Comparison of ENCODE assay signal across 11 cellular contexts in the genomic region with DNA sequence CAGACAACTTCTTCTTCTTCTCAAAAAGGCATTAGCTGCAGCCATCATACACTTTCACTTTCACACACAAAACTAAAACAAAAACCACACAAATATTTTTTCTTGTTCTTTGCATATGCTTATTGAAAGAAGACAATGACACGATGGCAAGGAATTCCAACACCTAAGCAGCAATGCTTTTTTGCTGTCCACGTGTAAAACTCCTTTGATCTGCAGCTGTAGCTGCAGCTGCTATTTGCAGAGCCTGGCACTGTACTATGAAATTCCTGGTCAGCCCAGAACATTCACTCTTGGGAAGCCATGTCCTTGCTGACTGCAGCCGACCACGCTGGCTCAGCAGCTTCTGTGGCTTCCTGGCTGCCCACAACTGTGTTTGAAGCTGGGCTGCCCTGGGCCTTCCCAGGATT.
DNase-seq lines count a peak whose midpoint lies in the region; ATAC-seq and TF ChIP-seq lines count a peak whose summit lies in the region.
"Had no signal": no experiment of that assay in that cellular context is flagged by ENCODE, and none has a peak within 500 bp of the region (broad histone marks: within the 10 kb centered on the region; RNA-seq: fewer than 3 reads in every experiment).

No MANE protein-coding gene starts in this region.

- H3K36me3 ChIP-seq in BLaER1 treated with 17β-estradiol and CSF1 and Interleukin-3, amounts not matched to agents 10 nM and 100 nM = no peaks in the 10 kb centered on the region
- H3K36me3 ChIP-seq in neural progenitor cell = no peaks in the 10 kb centered on the region

- TF ChIP-seq CTCF in HFFc6 (IDR thresholded peaks at IDR 0.05) (no peak), neural progenitor cell (IDR thresholded peaks at IDR 0.05) (no peak)

- no peaks in the 10 kb centered on the region for H4K20me1 ChIP-seq in BLaER1 treated with 17β-estradiol and CSF1 and Interleukin-3, amounts not matched to agents 10 nM and 100 nM
- no peaks in the 10 kb centered on the region for H4K20me1 ChIP-seq in neural progenitor cell (ENCODE audit: low read depth)

- H3K79me2 ChIP-seq in neural progenitor cell (ENCODE audit: low read depth) = no peaks in the 10 kb centered on the region

- H3K4me3 Mint-ChIP-seq in HFFc6 (peak overlapping the region; percentile 65; the same call in 1 of the 2 replicates), neural progenitor cell (no peak overlapping the region)
- H3K4me3 Mint-ChIP-seq: activated naive CD4-positive, alpha-beta T cell treated with anti-CD3 and anti-CD28 coated beads, Interleukin-2, amount 50 U/mL, for 24 hours; nephron had no signal

- H3K4me1 Mint-ChIP-seq in HFFc6 (ENCODE audit: low read depth) (peaks cover 24% of the 10 kb centered on the region), neural progenitor cell (peaks cover 27% of the 10 kb centered on the region)
- H3K4me1 Mint-ChIP-seq: activated naive CD4-positive, alpha-beta T cell treated with anti-CD3 and anti-CD28 coated beads, Interleukin-2, amount 50 U/mL, for 24 hours had no signal

- peaks cover 0 to 13% (median 10%) of the 10 kb centered on the region in 10 experiments; a peak in 12 of 20 replicates for H3K4me1 ChIP-seq in BLaER1 treated with 17β-estradiol and CSF1 and Interleukin-3, amounts not matched to agents 10 nM and 100 nM
- no peaks in the 10 kb centered on the region for H3K4me1 ChIP-seq in right cardiac atrium (ENCODE audit: control insufficient read depth, insufficient read depth, low read length)
- H3K4me1 ChIP-seq in neural progenitor cell = no peaks in the 10 kb centered on the region

- H3K27me3 ChIP-seq in BLaER1 treated with 17β-estradiol and CSF1 and Interleukin-3, amounts not matched to agents 10 nM and 100 nM = no peaks in the 10 kb centered on the region
- H3K27me3 ChIP-seq in right cardiac atrium (ENCODE audit: control insufficient read depth, insufficient read depth) (no peaks in the 10 kb centered on the region), neural progenitor cell (no peaks in the 10 kb centered on the region)

- no peak overlapping the region for H3K9ac ChIP-seq in BLaER1 treated with 17β-estradiol and CSF1 and Interleukin-3, amounts not matched to agents 10 nM and 100 nM
- H3K9ac ChIP-seq in neural progenitor cell = no peak overlapping the region

- WGBS in right cardiac atrium = 22% methylated on average over 4 of the region's 4 CpGs

- DNase-seq in HFFc6 (no peak), SHP77 treated with DMSO at 0.1 percent for 48 hours (lab: John Stamatoyannopoulos, UW) (peak; percentile 66), right cardiac atrium (peak in 2 of 3 donors; percentile 45 to 56), epidermal melanocyte (ENCODE audit: insufficient read length, low spot score) (no peak), GOT3 (lab: John Stamatoyannopoulos, UW) (no peak), neural progenitor cell (ENCODE audit: low spot score) (no peak), HUDEP-2 (lab: John Stamatoyannopoulos, UW; ENCODE audit: unreplicated experiment in 76 of 76) (no peak)
- DNase-seq: activated CD4-positive, CD25-positive, alpha-beta regulatory T cell had no signal

- no peaks in the 10 kb centered on the region for H3K36me3 Mint-ChIP-seq in HFFc6 (ENCODE audit: low read depth)
- no peaks in the 10 kb centered on the region for H3K36me3 Mint-ChIP-seq in neural progenitor cell
- H3K36me3 Mint-ChIP-seq: activated naive CD4-positive, alpha-beta T cell treated with anti-CD3 and anti-CD28 coated beads, Interleukin-2, amount 50 U/mL, for 24 hours had no signal

- H3K27me3 Mint-ChIP-seq in HFFc6 (ENCODE audit: insufficient read depth) (no peaks in the 10 kb centered on the region), neural progenitor cell (ENCODE audit: insufficient read depth, low read depth) (no peaks in the 10 kb centered on the region)
- H3K27me3 Mint-ChIP-seq: activated naive CD4-positive, alpha-beta T cell treated with anti-CD3 and anti-CD28 coated beads, Interleukin-2, amount 50 U/mL, for 24 hours had no signal

- H3K4me3 ChIP-seq in BLaER1 treated with 17β-estradiol and CSF1 and Interleukin-3, amounts not matched to agents 10 nM and 100 nM = no peak overlapping the region
- H3K4me3 ChIP-seq in right cardiac atrium (ENCODE audit: low read length) (no peak overlapping the region), neural progenitor cell (no peak overlapping the region)

- no peak overlapping the region for H2AFZ ChIP-seq in neural progenitor cell (replicated peaks)

- H3K27ac ChIP-seq in BLaER1 treated with 17β-estradiol and CSF1 and Interleukin-3, amounts not matched to agents 10 nM and 100 nM = no peak overlapping the region; a peak in 1 of 22 replicates
- H3K27ac ChIP-seq in right cardiac atrium (ENCODE audit: low read length) = peak overlapping the region; percentile 57
- H3K27ac ChIP-seq in neural progenitor cell = no peak overlapping the region

- H3K9me3 Mint-ChIP-seq in HFFc6 (no peaks in the 10 kb centered on the region), neural progenitor cell (peaks cover 2% of the 10 kb centered on the region)
- H3K9me3 Mint-ChIP-seq: nephron had no signal

- no peak overlapping the region for H3K27ac Mint-ChIP-seq in HFFc6
- no peak overlapping the region for H3K27ac Mint-ChIP-seq in neural progenitor cell
- H3K27ac Mint-ChIP-seq: activated naive CD4-positive, alpha-beta T cell treated with anti-CD3 and anti-CD28 coated beads, Interleukin-2, amount 50 U/mL, for 24 hours had no signal

- peaks cover 9% of the 10 kb centered on the region for H3F3A ChIP-seq in neural progenitor cell (ENCODE audit: low read depth)

- intact Hi-C loops in right cardiac atrium (cut with DNase I) = no loop called here

- H3K4me2 ChIP-seq in BLaER1 treated with 17β-estradiol and CSF1 and Interleukin-3, amounts not matched to agents 10 nM and 100 nM = peak overlapping the region in 10 of 11 experiments; percentile 19 to 61 (median 38); a peak in 17 of 22 replicates
- H3K4me2 ChIP-seq in neural progenitor cell = no peak overlapping the region

- H3K9me3 ChIP-seq in BLaER1 treated with 17β-estradiol and CSF1 and Interleukin-3, amounts not matched to agents 10 nM and 100 nM (replicated peaks in 1 of 11) = no peaks in the 10 kb centered on the region
- H3K9me3 ChIP-seq in right cardiac atrium (ENCODE audit: control insufficient read depth, low read length) (no peaks in the 10 kb centered on the region), neural progenitor cell (ENCODE audit: low read depth) (no peaks in the 10 kb centered on the region)

- peak; percentile 59 to 73 for ATAC-seq in right cardiac atrium

Comparison
In these comparisons a context has a peak if more than half of its experiments do, and no peak if none do; other contexts are left out.
1. DNase-seq: peak in SHP77 treated with DMSO at 0.1 percent for 48 hours (single experiment) and right cardiac atrium (2 of 3); none in HFFc6 (single experiment), epidermal melanocyte (single experiment), GOT3 (single experiment), neural progenitor cell (single experiment) and HUDEP-2 (0 of 76).